Comparison of ENCODE assay signal across 1 cellular context in genomic region chr18:1676387-1676786, GRCh38.
TF ChIP-seq lines count a peak whose summit lies in the region.

No MANE protein-coding gene starts in this region.

TF ChIP-seq in K562, 482 proteins besides CTCF, POLR2A, EP300 and RAD21 (continued from another document):
- TF ChIP-seq RREB1 (CRISPR knock-in tag; IDR thresholded peaks at IDR 0.05): no peak
- no peak for TF ChIP-seq ZFX (CRISPR knock-in tag; IDR thresholded peaks at IDR 0.05)
- no peak for TF ChIP-seq SREBF1 (IDR thresholded peaks at IDR 0.05; ENCODE audit: borderline replicate concordance, low read depth, low read length)
- TF ChIP-seq RBM17 (IDR thresholded peaks at IDR 0.05; ENCODE audit: borderline replicate concordance, low read depth, low read length): no peak
- TF ChIP-seq MAFG (tag; conservative IDR thresholded peaks at IDR 0.05): peak; percentile 84
- TF ChIP-seq MBD2 (IDR thresholded peaks at IDR 0.05; ENCODE audit: borderline replicate concordance, low read depth): no peak
- TF ChIP-seq TFAP4 (CRISPR knock-in tag; IDR thresholded peaks at IDR 0.05; ENCODE audit: borderline replicate concordance): no peak
- TF ChIP-seq TCFL5 (CRISPR knock-in tag; conservative IDR thresholded peaks at IDR 0.05): no peak
- TF ChIP-seq ZNF766 (CRISPR knock-in tag; conservative IDR thresholded peaks at IDR 0.05): no peak
- TF ChIP-seq ZNF140 (CRISPR knock-in tag; IDR thresholded peaks at IDR 0.05): no peak
- no peak for TF ChIP-seq ZBTB7A (IDR thresholded peaks at IDR 0.05; ENCODE audit: borderline replicate concordance, control insufficient read depth, low read depth, low read length)
- no peak for TF ChIP-seq GABPB2 (CRISPR knock-in tag; conservative IDR thresholded peaks at IDR 0.05)
